Comparison of ENCODE assay signal across 1 cellular context in the genomic region with DNA sequence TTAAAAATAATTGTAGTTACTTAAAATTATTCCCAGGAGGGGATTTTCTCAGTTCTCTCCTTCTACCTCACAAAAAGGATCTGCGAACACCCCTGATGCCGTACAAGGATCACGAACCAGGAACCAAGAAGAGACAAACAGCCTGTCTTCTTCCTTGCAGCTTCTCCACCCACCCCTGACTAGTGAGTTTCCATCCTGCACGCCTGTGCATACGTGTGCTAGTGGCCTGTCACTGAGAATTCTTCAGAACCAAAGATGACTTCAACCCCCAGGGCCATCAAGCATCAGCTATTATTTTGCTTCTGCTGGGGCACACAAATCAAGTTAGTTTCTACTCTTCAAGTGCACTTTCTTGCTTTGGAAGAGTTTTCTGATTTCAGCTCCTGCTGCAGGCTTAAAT.
TF ChIP-seq lines count a peak whose summit lies in the region.

No MANE protein-coding gene starts in this region.

TF ChIP-seq in H1, 55 proteins besides CTCF, POLR2A, EP300 and RAD21:
- TF ChIP-seq EGR1 (IDR thresholded peaks at IDR 0.05; ENCODE audit: borderline replicate concordance, low read depth, low read length) (no peak), GTF2F1 (IDR thresholded peaks at IDR 0.05; ENCODE audit: borderline replicate concordance, low read depth, low read length) (no peak), KDM4A (IDR thresholded peaks at IDR 0.05; ENCODE audit: low read depth, low read length, severe bottlenecking) (no peak), RXRA (IDR thresholded peaks at IDR 0.05; ENCODE audit: insufficient read depth, low read depth, low read length) (no peak), CREB1 (IDR thresholded peaks at IDR 0.05) (no peak), RNF2 (IDR thresholded peaks at IDR 0.05; ENCODE audit: borderline replicate concordance, low read depth, low read length, missing control alignments, poor library complexity, severe bottlenecking) (no peak), CHD1 (IDR thresholded peaks at IDR 0.05; ENCODE audit: low read depth, low read length) (no peak), CHD2 (IDR thresholded peaks at IDR 0.05; ENCODE audit: low read length) (no peak), NRF1 (IDR thresholded peaks at IDR 0.05; ENCODE audit: low read depth, low read length) (no peak), JUND (IDR thresholded peaks at IDR 0.05; ENCODE audit: low read length) (no peak), GABPA (IDR thresholded peaks at IDR 0.05; ENCODE audit: borderline replicate concordance, insufficient read depth, low read length) (no peak), CBX5 (IDR thresholded peaks at IDR 0.05; ENCODE audit: low read depth, low read length) (no peak), TBP (IDR thresholded peaks at IDR 0.05; ENCODE audit: low read depth, low read length) (no peak), TAF7 (optimal IDR thresholded peaks at IDR 0.05; ENCODE audit: borderline replicate concordance, low read depth, low read length) (no peak), BACH1 (IDR thresholded peaks at IDR 0.05; ENCODE audit: low read length) (no peak)
- TF ChIP-seq, protein P1, sequence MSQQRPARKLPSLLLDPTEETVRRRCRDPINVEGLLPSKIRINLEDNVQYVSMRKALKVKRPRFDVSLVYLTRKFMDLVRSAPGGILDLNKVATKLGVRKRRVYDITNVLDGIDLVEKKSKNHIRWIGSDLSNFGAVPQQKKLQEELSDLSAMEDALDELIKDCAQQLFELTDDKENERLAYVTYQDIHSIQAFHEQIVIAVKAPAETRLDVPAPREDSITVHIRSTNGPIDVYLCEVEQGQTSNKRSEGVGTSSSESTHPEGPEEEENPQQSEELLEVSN (IDR thresholded peaks at IDR 0.05), result no peak
- TF ChIP-seq, protein P2, sequence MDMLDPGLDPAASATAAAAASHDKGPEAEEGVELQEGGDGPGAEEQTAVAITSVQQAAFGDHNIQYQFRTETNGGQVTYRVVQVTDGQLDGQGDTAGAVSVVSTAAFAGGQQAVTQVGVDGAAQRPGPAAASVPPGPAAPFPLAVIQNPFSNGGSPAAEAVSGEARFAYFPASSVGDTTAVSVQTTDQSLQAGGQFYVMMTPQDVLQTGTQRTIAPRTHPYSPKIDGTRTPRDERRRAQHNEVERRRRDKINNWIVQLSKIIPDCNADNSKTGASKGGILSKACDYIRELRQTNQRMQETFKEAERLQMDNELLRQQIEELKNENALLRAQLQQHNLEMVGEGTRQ (IDR thresholded peaks at IDR 0.05; ENCODE audit: low read length), result no peak
- TF ChIP-seq, protein P3, sequence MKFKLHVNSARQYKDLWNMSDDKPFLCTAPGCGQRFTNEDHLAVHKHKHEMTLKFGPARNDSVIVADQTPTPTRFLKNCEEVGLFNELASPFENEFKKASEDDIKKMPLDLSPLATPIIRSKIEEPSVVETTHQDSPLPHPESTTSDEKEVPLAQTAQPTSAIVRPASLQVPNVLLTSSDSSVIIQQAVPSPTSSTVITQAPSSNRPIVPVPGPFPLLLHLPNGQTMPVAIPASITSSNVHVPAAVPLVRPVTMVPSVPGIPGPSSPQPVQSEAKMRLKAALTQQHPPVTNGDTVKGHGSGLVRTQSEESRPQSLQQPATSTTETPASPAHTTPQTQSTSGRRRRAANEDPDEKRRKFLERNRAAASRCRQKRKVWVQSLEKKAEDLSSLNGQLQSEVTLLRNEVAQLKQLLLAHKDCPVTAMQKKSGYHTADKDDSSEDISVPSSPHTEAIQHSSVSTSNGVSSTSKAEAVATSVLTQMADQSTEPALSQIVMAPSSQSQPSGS (IDR thresholded peaks at IDR 0.05; ENCODE audit: low read length), result no peak
- TF ChIP-seq, protein P4, sequence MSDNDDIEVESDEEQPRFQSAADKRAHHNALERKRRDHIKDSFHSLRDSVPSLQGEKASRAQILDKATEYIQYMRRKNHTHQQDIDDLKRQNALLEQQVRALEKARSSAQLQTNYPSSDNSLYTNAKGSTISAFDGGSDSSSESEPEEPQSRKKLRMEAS (IDR thresholded peaks at IDR 0.05), result no peak
